28 cellular contexts compared by ENCODE assay signal in the genomic region with DNA sequence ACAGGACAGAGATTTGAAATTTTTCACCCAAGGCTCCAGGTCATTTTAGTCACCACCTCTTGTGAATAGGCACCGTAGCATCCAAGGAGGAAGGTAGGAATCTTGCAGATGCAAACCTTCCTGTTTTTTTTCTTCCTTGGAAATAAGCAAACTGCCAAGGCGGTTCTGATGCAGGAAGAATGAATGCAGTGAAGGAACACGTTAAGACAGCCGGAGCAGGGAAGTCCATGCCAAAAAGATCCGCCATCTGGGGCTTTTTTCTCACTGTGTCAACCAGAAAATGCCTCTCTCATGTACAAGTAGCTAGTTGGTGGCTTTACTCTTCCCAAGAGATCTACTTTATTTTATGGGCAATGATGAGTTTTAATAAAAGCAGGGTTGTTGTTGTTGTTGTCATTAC.
"Had no signal": no experiment of that assay in that cellular context is flagged by ENCODE, and none has a peak within 500 bp of the region (broad histone marks: within the 10 kb centered on the region; RNA-seq: fewer than 3 reads in every experiment).

No MANE protein-coding gene starts in this region.

- H3K27me3 Mint-ChIP-seq: progenitor cell of endocrine pancreas; stimulated activated memory B cell treated with anti-CD40 and anti-IgM and Interleukin-4, amounts not matched to agents 10 μg/mL and 1 μg/mL and 100 μg/mL, for 72 hours; stimulated activated naive CD8-positive, alpha-beta T cell treated with anti-CD3 and anti-CD28 coated beads, Interleukin-15, amount 100 ng/mL, for 72 hours had no signal

- H3K4me3 Mint-ChIP-seq: natural killer cell; nephron; neural progenitor cell; stimulated activated memory B cell treated with anti-CD40 and anti-IgM and Interleukin-4, amounts not matched to agents 10 μg/mL and 1 μg/mL and 100 μg/mL, for 72 hours; stimulated activated naive CD8-positive, alpha-beta T cell treated with anti-CD3 and anti-CD28 coated beads, Interleukin-15, amount 100 ng/mL, for 72 hours; type B pancreatic cell had no signal

- ATAC-seq: natural killer cell; psoas muscle; right cardiac atrium; sciatic nerve; stimulated activated memory B cell treated with anti-CD40 and anti-IgM and Interleukin-4, amounts not matched to agents 10 μg/mL and 1 μg/mL and 100 μg/mL, for 72 hours; stimulated activated naive CD8-positive, alpha-beta T cell treated with anti-CD3 and anti-CD28 coated beads, Interleukin-15, amount 100 ng/mL, for 72 hours; stimulated activated naive CD8-positive, alpha-beta T cell treated with anti-CD3 and anti-CD28 coated beads, Interleukin-15, Interleukin-2, amounts not matched to agents 100 U/mL and 50 U/mL, for 24 hours; upper lobe of right lung had no signal

- H3K9me3 Mint-ChIP-seq: natural killer cell; nephron; stimulated activated memory B cell treated with anti-CD40 and anti-IgM and Interleukin-4, amounts not matched to agents 10 μg/mL and 1 μg/mL and 100 μg/mL, for 72 hours; stimulated activated naive CD8-positive, alpha-beta T cell treated with anti-CD3 and anti-CD28 coated beads, Interleukin-15, amount 100 ng/mL, for 72 hours; type B pancreatic cell had no signal

- H3K4me1 Mint-ChIP-seq: natural killer cell; nephron; stimulated activated memory B cell treated with anti-CD40 and anti-IgM and Interleukin-4, amounts not matched to agents 10 μg/mL and 1 μg/mL and 100 μg/mL, for 72 hours; stimulated activated naive CD8-positive, alpha-beta T cell treated with anti-CD3 and anti-CD28 coated beads, Interleukin-15, amount 100 ng/mL, for 72 hours had no signal

- DNase-seq: natural killer cell; occipital lobe; ovary; psoas muscle; right cardiac atrium; spleen; stimulated activated CD4-positive, alpha-beta T cell treated with anti-CD3 and anti-CD28 coated beads, Interleukin-12 subunit alpha, Interleukin-12 subunit beta, amount 100 ng/mL, for 4 hours; stimulated activated CD4-positive, alpha-beta T cell treated with anti-CD3 and anti-CD28 coated beads, Interleukin-1b, Interleukin-23, amount 100 ng/mL, for 48 hours; stimulated activated CD4-positive, alpha-beta T cell treated with anti-CD3 and anti-CD28 coated beads, Interleukin-4, amount 100 ng/mL, for 1 hour; stimulated activated CD4-positive, alpha-beta T cell treated with anti-CD3 and anti-CD28 coated beads, Interleukin-4, amount 100 ng/mL, for 4 hours; stimulated activated CD8-positive, alpha-beta memory T cell treated with anti-CD3 and anti-CD28 coated beads, Interleukin-4, amount 100 ng/mL, for 48 hours; stimulated activated naive CD4-positive, alpha-beta T cell; stimulated activated naive CD8-positive, alpha-beta T cell treated with anti-CD3 and anti-CD28 coated beads, Interleukin-15, amount 100 ng/mL, for 72 hours; stimulated activated naive CD8-positive, alpha-beta T cell treated with anti-CD3 and anti-CD28 coated beads, Interleukin-15, Interleukin-2, amounts not matched to agents 100 U/mL and 50 U/mL, for 24 hours; testis; tibial artery; transverse colon; upper lobe of right lung; uterus had no signal

- H3K36me3 Mint-ChIP-seq: natural killer cell, type B pancreatic cell had no signal

- H3K27ac Mint-ChIP-seq: natural killer cell; nephron; neural progenitor cell; progenitor cell of endocrine pancreas; stimulated activated memory B cell treated with anti-CD40 and anti-IgM and Interleukin-4, amounts not matched to agents 10 μg/mL and 1 μg/mL and 100 μg/mL, for 72 hours; stimulated activated naive CD8-positive, alpha-beta T cell treated with anti-CD3 and anti-CD28 coated beads, Interleukin-15, amount 100 ng/mL, for 72 hours; type B pancreatic cell had no signal

- H3K27ac ChIP-seq: neural progenitor cell, ovary, parathyroid adenoma, psoas muscle, skin epidermis, spleen, suprapubic skin, testis, tibial artery, transverse colon, upper lobe of right lung, uterus had no signal
